Comparison of ENCODE assay signal across 21 cellular contexts in genomic region chr10:102811346-102811745, GRCh38. TPM values are rescaled to one million over a fixed set of nuclear protein-coding genes. Genes with fewer than 3 reads are reported as not detected.
"Had no signal": no experiment of that assay in that cellular context is flagged by ENCODE, and none has a peak within 500 bp of the region (broad histone marks: within the 10 kb centered on the region; RNA-seq: fewer than 3 reads in every experiment).

No MANE protein-coding gene starts in this region.

- H3K9me3 ChIP-seq: adrenal gland, breast epithelium, gastroesophageal sphincter, heart left ventricle, left lung, testis, upper lobe of left lung had no signal

- H3K4me3 ChIP-seq: adrenal gland, breast epithelium, coronary artery, gastroesophageal sphincter, heart left ventricle, left lung, smooth muscle cell, testis, upper lobe of left lung had no signal

- DNase-seq: activated CD4-positive, alpha-beta T cell treated with anti-CD3 and anti-CD28 coated beads, Interleukin-2, amount 10 ng/mL, durations not matched to agents 24 days and 14 days; activated effector memory CD4-positive, alpha-beta T cell treated with Interleukin-2 at 50 U/mL for 16 hours; activated T-cell treated with anti-CD3 and anti-CD28 coated beads, Interleukin-2, amount 50 U/mL, for 1 hour; adrenal gland; erythroblast; heart left ventricle; left lung; stimulated activated CD4-positive, alpha-beta T cell treated with anti-CD3 and anti-CD28 coated beads, Interleukin-4, amount 100 ng/mL, for 1 hour; testis; upper lobe of left lung had no signal

- ATAC-seq: gastroesophageal sphincter, heart left ventricle, left lung, sciatic nerve had no signal

- H3K36me3 ChIP-seq: breast epithelium had no signal

- H3K9me3 Mint-ChIP-seq: activated CD4-positive, alpha-beta T cell treated with anti-CD3 and anti-CD28 coated beads, Interleukin-2, amount 10 ng/mL, durations not matched to agents 24 days and 14 days; activated naive CD4-positive, alpha-beta T cell treated with anti-CD3 and anti-CD28 coated beads, Interleukin-2, amount 50 U/mL, for 24 hours; T-helper 1 cell treated with Interleukin-12 subunit alpha and Interleukin-12 subunit beta and Interleukin-4 antibody, amounts not matched to agents 30 μg/mL and 1 μg/mL, for 36 hours had no signal

- H3K27me3 Mint-ChIP-seq: activated CD4-positive, alpha-beta T cell treated with anti-CD3 and anti-CD28 coated beads, Interleukin-2, amount 10 ng/mL, durations not matched to agents 24 days and 14 days; activated naive CD4-positive, alpha-beta T cell treated with anti-CD3 and anti-CD28 coated beads, Interleukin-2, amount 50 U/mL, for 24 hours had no signal

- H3K27me3 ChIP-seq: adrenal gland, breast epithelium, gastroesophageal sphincter, heart left ventricle, left lung, testis, upper lobe of left lung had no signal

- H3K4me3 Mint-ChIP-seq: activated CD4-positive, alpha-beta T cell treated with anti-CD3 and anti-CD28 coated beads, Interleukin-2, amount 10 ng/mL, durations not matched to agents 24 days and 14 days; activated naive CD4-positive, alpha-beta T cell treated with anti-CD3 and anti-CD28 coated beads, Interleukin-2, amount 50 U/mL, for 24 hours; T-helper 1 cell treated with Interleukin-12 subunit alpha and Interleukin-12 subunit beta and Interleukin-4 antibody, amounts not matched to agents 30 μg/mL and 1 μg/mL, for 36 hours had no signal

RNA-seq across cellular contexts. Expression of gene CYP17A1, which starts 25.9 kb away (rescaled TPM):
- total RNA-seq: activated CD4-positive, alpha-beta T cell treated with anti-CD3 and anti-CD28 coated beads, Interleukin-2, amount 10 ng/mL, durations not matched to agents 24 days and 14 days; astrocyte; breast epithelium; gastroesophageal sphincter; kidney epithelial cell; lung microvascular endothelial cell; myocyte; smooth muscle cell had no signal
- polyA plus RNA-seq: heart left ventricle, smooth muscle cell had no signal
